In the genomic region with DNA sequence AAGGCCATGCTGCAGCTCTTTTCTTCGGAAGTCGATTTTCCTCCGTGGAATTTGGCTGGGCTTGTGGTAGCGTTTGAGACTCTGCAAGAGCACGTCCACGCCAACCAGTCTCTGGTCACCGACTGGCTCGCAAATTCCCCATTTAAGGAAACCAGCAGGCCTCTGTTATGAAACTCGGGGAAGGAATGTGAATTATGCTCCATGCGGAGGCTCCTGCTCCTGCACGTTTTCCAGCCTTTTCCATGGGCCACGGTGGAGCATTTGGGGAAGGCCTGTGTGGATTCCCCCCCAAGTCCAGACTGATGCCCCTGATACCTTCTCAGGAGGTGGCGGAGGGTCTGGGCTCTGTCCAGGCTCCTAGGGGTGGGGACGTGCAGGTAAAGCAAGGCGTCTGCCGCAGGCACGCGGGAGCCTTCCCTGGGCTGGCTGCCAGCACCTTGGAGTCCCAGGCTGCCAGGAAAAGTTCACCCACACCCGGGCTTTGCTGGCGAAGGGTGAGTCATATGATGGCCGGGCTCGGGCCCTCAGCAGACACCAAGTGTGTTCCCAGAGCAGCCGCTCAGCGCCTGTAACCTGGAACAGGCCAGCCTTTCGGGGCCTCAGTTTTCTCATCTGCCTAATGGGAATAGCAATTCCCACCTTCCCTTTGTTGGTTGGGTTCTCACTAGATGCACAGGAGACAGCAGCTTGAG, we compare ENCODE assay signal across 9 cellular contexts. TPM values are rescaled to one million over a fixed set of nuclear protein-coding genes. Genes with fewer than 3 reads are reported as not detected.
DNase-seq lines count a peak whose midpoint lies in the region; ATAC-seq, FAIRE-seq and TF ChIP-seq lines count a peak whose summit lies in the region.
"Had no signal": no experiment of that assay in that cellular context is flagged by ENCODE, and none has a peak within 500 bp of the region (broad histone marks: within the 10 kb centered on the region; RNA-seq: fewer than 3 reads in every experiment).

No MANE protein-coding gene starts in this region.

- H4K20me1 ChIP-seq in astrocyte (ENCODE audit: insufficient read depth, low read length) (peaks cover 9% of the 10 kb centered on the region), smooth muscle cell (ENCODE audit: low read depth) (no peaks in the 10 kb centered on the region)

- H3K9ac ChIP-seq in astrocyte (ENCODE audit: low read length), result peak overlapping the region; percentile 25
- no peak overlapping the region for H3K9ac ChIP-seq in iPS-18a (ENCODE audit: low read length)
- H3K9ac ChIP-seq in smooth muscle cell (ENCODE audit: low read depth), result no peak overlapping the region

- H3F3A ChIP-seq in smooth muscle cell (ENCODE audit: low read depth), result peaks cover 14% of the 10 kb centered on the region

- H3K36me3 ChIP-seq in astrocyte (ENCODE audit: insufficient read depth, low read length), result no peaks in the 10 kb centered on the region
- no peaks in the 10 kb centered on the region for H3K36me3 ChIP-seq in iPS-18a (ENCODE audit: control insufficient read depth, low read depth, low read length)
- no peaks in the 10 kb centered on the region for H3K36me3 ChIP-seq in smooth muscle cell (ENCODE audit: low read depth)

- peak overlapping the region; percentile 68 for H3K27ac ChIP-seq in astrocyte (ENCODE audit: low read depth, low read length)
- H3K27ac ChIP-seq in iPS-18a (ENCODE audit: low read length), result peak overlapping the region; percentile 27
- H3K27ac ChIP-seq in smooth muscle cell (ENCODE audit: low read depth), result peak overlapping the region; percentile 85

- no peak for ATAC-seq in GM18498 (IDR thresholded peaks at IDR 0.05; ENCODE audit: unreplicated experiment)

- H3K27me3 Mint-ChIP-seq in astrocyte (ENCODE audit: low read depth, unreplicated experiment), result no peaks in the 10 kb centered on the region

- H3K36me3 Mint-ChIP-seq in astrocyte (ENCODE audit: low read depth, unreplicated experiment), result peaks cover 21% of the 10 kb centered on the region

- H3K4me1 Mint-ChIP-seq in astrocyte (ENCODE audit: low read depth, unreplicated experiment), result peaks cover 2% of the 10 kb centered on the region

- peak; percentile 92 for DNase-seq in H4 (ENCODE audit: low spot score)
- peak; percentile 98 for DNase-seq in astrocyte (ENCODE audit: low read depth)
- DNase-seq in smooth muscle cell (lab: John Stamatoyannopoulos, UW; ENCODE audit: unreplicated experiment), result peak; percentile 58
- no peak for DNase-seq in activated CD4-positive, alpha-beta T cell treated with anti-CD3 and anti-CD28 coated beads, Interleukin-2, amount 50 U/mL, for 4 hours
- DNase-seq in NCI-H1417 (lab: John Stamatoyannopoulos, UW), result no peak
- DNase-seq in NCI-H524 (lab: John Stamatoyannopoulos, UW), result no peak
- DNase-seq: NCI-H2107 had no signal

- no peak for TF ChIP-seq CTCF in astrocyte (IDR thresholded peaks at IDR 0.05; ENCODE audit: insufficient read depth, low read depth, low read length)
- no peak for TF ChIP-seq CTCF in smooth muscle cell (IDR thresholded peaks at IDR 0.05; ENCODE audit: borderline replicate concordance, insufficient read depth, poor library complexity, severe bottlenecking)

- peak; percentile 58 for FAIRE-seq in astrocyte (lab: Jason Lieb, UNC)

- no peak overlapping the region for H3K4me3 Mint-ChIP-seq in astrocyte (ENCODE audit: unreplicated experiment)

- 26% methylated on average over 25 of the region's 25 CpGs for WGBS in smooth muscle cell (ENCODE audit: low lambda C conversion rate)

- no peak overlapping the region for H3K27ac Mint-ChIP-seq in astrocyte (ENCODE audit: unreplicated experiment)

- H3K4me3 ChIP-seq in astrocyte (ENCODE audit: insufficient read depth, low read depth, low read length) (no peak overlapping the region), iPS-18a (ENCODE audit: low read length) (no peak overlapping the region), smooth muscle cell (no peak overlapping the region)

- H3K4me2 ChIP-seq in astrocyte (ENCODE audit: low read length), result peak overlapping the region; percentile 75
- H3K4me2 ChIP-seq in smooth muscle cell, result peak overlapping the region; percentile 75

- peaks cover 4% of the 10 kb centered on the region for H3K9me3 ChIP-seq in astrocyte (ENCODE audit: insufficient read depth, low read depth, low read length)
- no peaks in the 10 kb centered on the region for H3K9me3 ChIP-seq in iPS-18a (ENCODE audit: control insufficient read depth, low read depth, low read length)
- H3K9me3 ChIP-seq in smooth muscle cell (replicated peaks; ENCODE audit: low read depth), result no peaks in the 10 kb centered on the region

- H3K27me3 ChIP-seq in astrocyte (ENCODE audit: insufficient read depth, low read length) (no peaks in the 10 kb centered on the region), iPS-18a (ENCODE audit: control insufficient read depth, insufficient read depth, low read length) (no peaks in the 10 kb centered on the region), smooth muscle cell (ENCODE audit: low read depth) (no peaks in the 10 kb centered on the region)

- peaks cover 29% of the 10 kb centered on the region for H3K4me1 ChIP-seq in astrocyte (ENCODE audit: insufficient read depth, low read length)
- H3K4me1 ChIP-seq in iPS-18a (ENCODE audit: control insufficient read depth, low read depth, low read length), result peaks cover 4% of the 10 kb centered on the region
- H3K4me1 ChIP-seq in smooth muscle cell (ENCODE audit: low read depth), result peaks cover 9% of the 10 kb centered on the region

- H2AFZ ChIP-seq in astrocyte (ENCODE audit: low read depth, low read length) (peak overlapping the region; percentile 50), smooth muscle cell (ENCODE audit: low read depth) (no peak overlapping the region)

- H3K9me3 Mint-ChIP-seq in astrocyte (ENCODE audit: unreplicated experiment), result peaks cover 1% of the 10 kb centered on the region

- H3K79me2 ChIP-seq in astrocyte (ENCODE audit: insufficient read depth, low read length) (peaks cover 27% of the 10 kb centered on the region), smooth muscle cell (ENCODE audit: low read depth) (peaks cover under 1% of the 10 kb centered on the region)

RNA-seq across cellular contexts. Expression of a gene that starts 41.9 kb away (rescaled TPM):
- total RNA-seq in H4 (2014; rRNA removed; shearing (Covaris generic)), result 14.1 and 22.7 TPM in 2 replicates
- total RNA-seq in astrocyte (19.6 and 20.2 TPM in 2 replicates), smooth muscle cell (16.1 and 17.7 TPM in 2 replicates)
- 26.5 and 26.6 TPM in 2 replicates for polyA plus RNA-seq in smooth muscle cell

Comparison
In these comparisons a context has a peak if more than half of its experiments do, and no peak if none do; other contexts are left out.
1. DNase-seq: peak in H4 (single experiment), astrocyte (single experiment) and smooth muscle cell (single experiment); none in activated CD4-positive, alpha-beta T cell treated with anti-CD3 and anti-CD28 coated beads, Interleukin-2, amount 50 U/mL, for 4 hours (0 of 2), NCI-H1417 (0 of 3) and NCI-H524 (0 of 2).
2. H3K27ac ChIP-seq: peak in every context shown above with its lines; median percentile 85 in smooth muscle cell; 68 in astrocyte; 27 in iPS-18a.